9 cellular contexts compared by ENCODE assay signal in the genomic region with DNA sequence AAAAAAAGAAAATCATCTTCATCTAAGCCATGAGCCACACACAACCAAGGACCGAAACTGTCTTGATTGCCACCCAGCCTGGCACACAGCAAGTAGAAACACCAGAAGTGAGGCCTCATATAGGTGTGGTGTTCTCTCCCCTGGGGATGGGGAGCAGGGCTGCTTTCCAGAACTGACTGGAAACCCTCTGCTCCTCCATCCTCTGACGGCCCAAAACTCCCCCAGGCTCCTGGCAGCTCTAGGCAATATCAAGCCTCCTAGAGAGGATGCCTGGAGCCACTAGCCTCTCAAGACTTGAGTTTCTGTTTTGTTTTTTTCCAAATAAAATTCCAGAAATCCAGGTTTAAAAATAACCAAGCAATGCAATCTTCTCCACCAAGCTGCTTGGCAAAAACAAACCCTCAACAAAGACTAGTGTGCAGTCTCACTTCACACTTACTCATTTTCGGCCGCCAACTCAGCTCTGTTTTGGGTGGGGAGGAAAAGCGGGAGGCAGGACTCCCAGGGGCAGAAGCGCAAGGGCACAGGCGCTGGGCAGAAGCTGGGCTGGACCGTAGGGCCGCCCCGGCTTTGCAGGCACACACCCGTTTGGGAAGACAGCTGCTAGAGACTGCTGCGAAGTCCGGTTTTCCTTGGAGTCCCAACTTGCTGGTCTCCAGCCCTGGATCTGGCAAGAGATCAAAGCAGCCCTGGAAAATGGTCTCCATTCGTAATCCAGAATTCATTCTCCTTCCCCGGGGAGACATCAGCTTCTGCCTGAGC.
A peak's percentile ranks its signal among the peaks of the same experiment; 100 is the strongest.
DNase-seq lines count a peak whose midpoint lies in the region; ATAC-seq, FAIRE-seq and TF ChIP-seq lines count a peak whose summit lies in the region.
"Had no signal": no experiment of that assay in that cellular context is flagged by ENCODE, and none has a peak within 500 bp of the region (broad histone marks: within the 10 kb centered on the region; RNA-seq: fewer than 3 reads in every experiment).

No MANE protein-coding gene starts in this region.

- H3K4me3 ChIP-seq in HepG2 (replicated peaks in 1 of 3; ENCODE audit: insufficient read depth in 1 of 3, low read depth in 2 of 3, low read length in 3 of 3) (no peak overlapping the region; a peak in 1 of 6 replicates), right lobe of liver (no peak overlapping the region), foreskin fibroblast (ENCODE audit: low read depth in 1 of 2, low read length in 2 of 2) (peak overlapping the region; percentile 24 to 48), osteoblast (ENCODE audit: insufficient read depth, low read length) (peak overlapping the region; percentile 62)

- H3K4me1 ChIP-seq in HepG2 (ENCODE audit: insufficient read depth, low read length) = no peaks in the 10 kb centered on the region
- no peaks in the 10 kb centered on the region for H3K4me1 ChIP-seq in right lobe of liver
- peaks cover 20% of the 10 kb centered on the region for H3K4me1 ChIP-seq in osteoblast (ENCODE audit: insufficient read depth, low read length)

- CTCF ChIA-PET in HepG2 (lab: Yijun Ruan, JAX; ENCODE audit: low intra/inter-chr PET ratio, low total read pairs) = no interaction called here

- no peak for DNase-seq in HepG2 (ENCODE audit: low spot score)
- DNase-seq in right lobe of liver = no peak
- DNase-seq in foreskin fibroblast = peak; percentile 69 to 87
- DNase-seq in osteoblast (ENCODE audit: insufficient read length, low spot score, missing footprints) = peak; percentile 94
- DNase-seq in NCI-H526 treated with DMSO at 0.1 percent for 48 hours (lab: John Stamatoyannopoulos, UW) = no peak
- DNase-seq: ACHN had no signal

- no peak for FAIRE-seq in HepG2 (lab: Jason Lieb, UNC)

- H2AFZ ChIP-seq in HepG2 (ENCODE audit: low read length) = no peak overlapping the region
- peak overlapping the region; percentile 89 for H2AFZ ChIP-seq in osteoblast (ENCODE audit: low read length)

- WGBS in HepG2 (ENCODE audit: low lambda C conversion rate) = 31% methylated on average over 15 of the region's 15 CpGs
- 60% methylated on average over 1 of the region's 15 CpGs for WGBS in right lobe of liver (ENCODE audit: insufficient coverage, low coverage, low lambda C conversion rate, missing lambda C conversion rate)

- intact Hi-C loops in HepG2 (cut with micrococcal nuclease; ENCODE audit: unreplicated experiment) (no loop called here), right lobe of liver (cut with DNase I) (no loop called here)

- TF ChIP-seq CTCF in HepG2 (CRISPR knock-in tag; IDR thresholded peaks at IDR 0.05) (no peak), right lobe of liver (IDR thresholded peaks at IDR 0.05) (no peak), foreskin fibroblast (IDR thresholded peaks at IDR 0.05; ENCODE audit: low read depth, low read length) (no peak), osteoblast (IDR thresholded peaks at IDR 0.05; ENCODE audit: extremely low read depth, low read depth, low read length) (no peak)

- ATAC-seq in HepG2 (no peak), right lobe of liver (no peak), HG02884 (IDR thresholded peaks at IDR 0.05; ENCODE audit: unreplicated experiment) (no peak), GM18519 (IDR thresholded peaks at IDR 0.05; ENCODE audit: low FRiP score, unreplicated experiment) (no peak), HG02678 (IDR thresholded peaks at IDR 0.05; ENCODE audit: unreplicated experiment) (no peak)

- H3K4me2 ChIP-seq in HepG2 (ENCODE audit: low read depth, low read length) (peak overlapping the region; percentile 9; the same call in 1 of the 2 replicates), osteoblast (ENCODE audit: insufficient read depth, low read length) (peak overlapping the region; percentile 74)

- H3K79me2 ChIP-seq in HepG2 (ENCODE audit: insufficient read depth, low read length) (no peaks in the 10 kb centered on the region), osteoblast (ENCODE audit: insufficient read depth, low read length) (no peaks in the 10 kb centered on the region)

- H4K20me1 ChIP-seq in HepG2 (ENCODE audit: insufficient read depth, low read length) (no peaks in the 10 kb centered on the region), osteoblast (ENCODE audit: insufficient read depth, low read length) (no peaks in the 10 kb centered on the region)

- no peak for TF ChIP-seq POLR2A in HepG2 (IDR thresholded peaks at IDR 0.05; ENCODE audit: insufficient read depth in 1 of 2, low read depth in 2 of 2, low read length in 2 of 2)
- no peak for TF ChIP-seq POLR2A in right lobe of liver (IDR thresholded peaks at IDR 0.05)

- H3K27me3 ChIP-seq in HepG2 (ENCODE audit: control insufficient read depth in 1 of 2, insufficient read depth in 2 of 2, low read length in 2 of 2) (peaks cover 1 to 23% of the 10 kb centered on the region in 2 experiments; a peak in 4 of 5 replicates), right lobe of liver (no peaks in the 10 kb centered on the region), osteoblast (ENCODE audit: insufficient read depth, low read length) (no peaks in the 10 kb centered on the region)

- H3K27ac ChIP-seq in HepG2 (ENCODE audit: extremely low read length, insufficient read depth, low read length) (no peak overlapping the region), right lobe of liver (no peak overlapping the region), osteoblast (ENCODE audit: low read depth, low read length) (peak overlapping the region; percentile 31)

- in situ Hi-C loops in HepG2 (cut with HindIII; ENCODE audit: extremely low pct_ligation_motif_present, low pct_unique_long_range_greater_than_20kb) = no loop called here

- no peak overlapping the region for H3K9ac ChIP-seq in HepG2 (ENCODE audit: insufficient read depth, low read depth, low read length)

- TF ChIP-seq EP300 in HepG2 (IDR thresholded peaks at IDR 0.05; ENCODE audit: low read depth in 2 of 2, low read length in 2 of 2) (no peak), HepG2 (CRISPR knock-in tag; IDR thresholded peaks at IDR 0.05; ENCODE audit: borderline replicate concordance) (no peak)

- no TSS peak for BruUV-seq in HepG2 (replicated peaks; lab: Mats Ljungman, UMichigan)

- H3K9me3 ChIP-seq in HepG2 (ENCODE audit: low read length) = no peaks in the 10 kb centered on the region
- no peaks in the 10 kb centered on the region for H3K9me3 ChIP-seq in right lobe of liver
- no peaks in the 10 kb centered on the region for H3K9me3 ChIP-seq in osteoblast (ENCODE audit: low read depth, low read length)

- H3K36me3 ChIP-seq in HepG2 (replicated peaks in 1 of 2; ENCODE audit: control insufficient read depth in 1 of 2, insufficient read depth in 2 of 2, low read length in 2 of 2) = no peaks in the 10 kb centered on the region
- H3K36me3 ChIP-seq in right lobe of liver = no peaks in the 10 kb centered on the region
- no peaks in the 10 kb centered on the region for H3K36me3 ChIP-seq in osteoblast (ENCODE audit: insufficient read depth, low read length)

- POLR2A ChIA-PET in HepG2 (lab: Yijun Ruan, JAX) = no interaction called here

- no peak for TF ChIP-seq RAD21 in HepG2 (CRISPR knock-in tag; IDR thresholded peaks at IDR 0.05)

TF ChIP-seq in HepG2, 621 proteins besides CTCF, POLR2A, EP300 and RAD21 (continues in another document):
- no peak for TF ChIP-seq ZSCAN12 (CRISPR knock-in tag; IDR thresholded peaks at IDR 0.05)
- TF ChIP-seq, protein P1, sequence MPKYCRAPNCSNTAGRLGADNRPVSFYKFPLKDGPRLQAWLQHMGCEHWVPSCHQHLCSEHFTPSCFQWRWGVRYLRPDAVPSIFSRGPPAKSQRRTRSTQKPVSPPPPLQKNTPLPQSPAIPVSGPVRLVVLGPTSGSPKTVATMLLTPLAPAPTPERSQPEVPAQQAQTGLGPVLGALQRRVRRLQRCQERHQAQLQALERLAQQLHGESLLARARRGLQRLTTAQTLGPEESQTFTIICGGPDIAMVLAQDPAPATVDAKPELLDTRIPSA (CRISPR knock-in tag; IDR thresholded peaks at IDR 0.05; ENCODE audit: borderline replicate concordance) = no peak
- no peak for TF ChIP-seq GLI4 (CRISPR knock-in tag; IDR thresholded peaks at IDR 0.05; ENCODE audit: borderline replicate concordance)
- no peak for TF ChIP-seq SMYD3 (CRISPR knock-in tag; IDR thresholded peaks at IDR 0.05)
- no peak for TF ChIP-seq KDM4B (CRISPR knock-in tag; IDR thresholded peaks at IDR 0.05)
- TF ChIP-seq NFIC (IDR thresholded peaks at IDR 0.05; ENCODE audit: low read length) = no peak
- TF ChIP-seq RBAK (CRISPR knock-in tag; IDR thresholded peaks at IDR 0.05) = no peak
- no peak for TF ChIP-seq IKZF4 (CRISPR knock-in tag; IDR thresholded peaks at IDR 0.05; ENCODE audit: borderline replicate concordance, low read depth, not compliant biosample characterization)
- TF ChIP-seq ZNF101 (CRISPR knock-in tag; IDR thresholded peaks at IDR 0.05; ENCODE audit: borderline replicate concordance, low read depth) = no peak
- no peak for TF ChIP-seq YEATS2 (CRISPR knock-in tag; IDR thresholded peaks at IDR 0.05; ENCODE audit: borderline replicate concordance)
- TF ChIP-seq ZNF207 (IDR thresholded peaks at IDR 0.05; ENCODE audit: borderline replicate concordance) = no peak
- no peak for TF ChIP-seq SETDB1 (CRISPR knock-in tag; IDR thresholded peaks at IDR 0.05; ENCODE audit: borderline replicate concordance)
- TF ChIP-seq ZFX (CRISPR knock-in tag; IDR thresholded peaks at IDR 0.05; ENCODE audit: low read depth) = no peak
- TF ChIP-seq, protein P2, sequence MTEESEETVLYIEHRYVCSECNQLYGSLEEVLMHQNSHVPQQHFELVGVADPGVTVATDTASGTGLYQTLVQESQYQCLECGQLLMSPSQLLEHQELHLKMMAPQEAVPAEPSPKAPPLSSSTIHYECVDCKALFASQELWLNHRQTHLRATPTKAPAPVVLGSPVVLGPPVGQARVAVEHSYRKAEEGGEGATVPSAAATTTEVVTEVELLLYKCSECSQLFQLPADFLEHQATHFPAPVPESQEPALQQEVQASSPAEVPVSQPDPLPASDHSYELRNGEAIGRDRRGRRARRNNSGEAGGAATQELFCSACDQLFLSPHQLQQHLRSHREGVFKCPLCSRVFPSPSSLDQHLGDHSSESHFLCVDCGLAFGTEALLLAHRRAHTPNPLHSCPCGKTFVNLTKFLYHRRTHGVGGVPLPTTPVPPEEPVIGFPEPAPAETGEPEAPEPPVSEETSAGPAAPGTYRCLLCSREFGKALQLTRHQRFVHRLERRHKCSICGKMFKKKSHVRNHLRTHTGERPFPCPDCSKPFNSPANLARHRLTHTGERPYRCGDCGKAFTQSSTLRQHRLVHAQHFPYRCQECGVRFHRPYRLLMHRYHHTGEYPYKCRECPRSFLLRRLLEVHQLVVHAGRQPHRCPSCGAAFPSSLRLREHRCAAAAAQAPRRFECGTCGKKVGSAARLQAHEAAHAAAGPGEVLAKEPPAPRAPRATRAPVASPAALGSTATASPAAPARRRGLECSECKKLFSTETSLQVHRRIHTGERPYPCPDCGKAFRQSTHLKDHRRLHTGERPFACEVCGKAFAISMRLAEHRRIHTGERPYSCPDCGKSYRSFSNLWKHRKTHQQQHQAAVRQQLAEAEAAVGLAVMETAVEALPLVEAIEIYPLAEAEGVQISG (CRISPR knock-in tag; IDR thresholded peaks at IDR 0.05) = no peak
- no peak for TF ChIP-seq NR2F2 (IDR thresholded peaks at IDR 0.05; ENCODE audit: borderline replicate concordance, low read depth)
- TF ChIP-seq RFX3 (CRISPR knock-in tag; IDR thresholded peaks at IDR 0.05) = no peak

Comparison
In these comparisons a context has a peak if more than half of its experiments do, and no peak if none do; other contexts are left out.
1. DNase-seq: peak in foreskin fibroblast (2 of 2) and osteoblast (single experiment); none in HepG2 (single experiment), right lobe of liver (0 of 3) and NCI-H526 treated with DMSO at 0.1 percent for 48 hours (single experiment).
2. H3K4me3 ChIP-seq: peak in foreskin fibroblast (2 of 2) and osteoblast (single experiment); none in HepG2 (0 of 3) and right lobe of liver (0 of 3).